12 cellular contexts compared by ENCODE assay signal in genomic region chr9:4530375-4530774, GRCh38. TPM values are rescaled to one million over a fixed set of nuclear protein-coding genes. Genes with fewer than 3 reads are reported as not detected.
DNase-seq lines count a peak whose midpoint lies in the region; ATAC-seq and TF ChIP-seq lines count a peak whose summit lies in the region.
"Had no signal": no experiment of that assay in that cellular context is flagged by ENCODE, and none has a peak within 500 bp of the region (broad histone marks: within the 10 kb centered on the region; RNA-seq: fewer than 3 reads in every experiment).

No MANE protein-coding gene starts in this region.

- no peak overlapping the region for H3K4me3 ChIP-seq in RWPE2 (ENCODE audit: severe bottlenecking)
- H3K4me3 ChIP-seq in mesenchymal stem cell (ENCODE audit: insufficient read depth in 1 of 2, low read depth in 1 of 2, low read length in 2 of 2), result no peak overlapping the region

- no peak overlapping the region for H2BK120ac ChIP-seq in mesenchymal stem cell (ENCODE audit: low read depth, low read length)

- intact Hi-C loops in head of caudate nucleus (cut with DNase I), result no loop called here

- H3K4me3 Mint-ChIP-seq in HFFc6, result no peak overlapping the region

- H3K9me3 ChIP-seq in RWPE2 (ENCODE audit: severe bottlenecking), result peaks cover 2% of the 10 kb centered on the region
- H3K9me3 ChIP-seq in mesenchymal stem cell (ENCODE audit: control insufficient read depth, low read length), result peaks cover 9% of the 10 kb centered on the region

- H4K8ac ChIP-seq in mesenchymal stem cell (ENCODE audit: low read length), result no peak overlapping the region

- H3K4me1 ChIP-seq in RWPE2 (ENCODE audit: insufficient read depth, poor library complexity, severe bottlenecking) (peaks cover 10% of the 10 kb centered on the region), mesenchymal stem cell (ENCODE audit: control insufficient read depth, insufficient read depth, low read depth, low read length) (no peaks in the 10 kb centered on the region)

- H3K27me3 ChIP-seq in RWPE2 (ENCODE audit: insufficient read depth, poor library complexity, severe bottlenecking) (no peaks in the 10 kb centered on the region), mesenchymal stem cell (ENCODE audit: control insufficient read depth in 1 of 2, insufficient read depth in 1 of 2, low read length in 2 of 2) (no peaks in the 10 kb centered on the region)

- H3K14ac ChIP-seq in mesenchymal stem cell (ENCODE audit: low read length in 2 of 2), result no peak overlapping the region

- no peak overlapping the region for H3K18ac ChIP-seq in mesenchymal stem cell (ENCODE audit: low read depth in 1 of 2, low read length in 2 of 2)

- no peak overlapping the region for H2AK5ac ChIP-seq in mesenchymal stem cell (ENCODE audit: low read length, severe bottlenecking)

- H3K9ac ChIP-seq in mesenchymal stem cell (ENCODE audit: low read length), result peak overlapping the region; percentile 65

- no peak overlapping the region for H2BK5ac ChIP-seq in mesenchymal stem cell (ENCODE audit: low read depth, low read length, poor library complexity, severe bottlenecking)

- no peaks in the 10 kb centered on the region for H3K36me3 Mint-ChIP-seq in HFFc6 (ENCODE audit: low read depth)

- no peak overlapping the region for H2BK12ac ChIP-seq in mesenchymal stem cell (ENCODE audit: low read length in 2 of 2)

- H3K36me3 ChIP-seq in RWPE2 (ENCODE audit: low read depth) (no peaks in the 10 kb centered on the region), mesenchymal stem cell (ENCODE audit: control insufficient read depth in 1 of 2, insufficient read depth in 2 of 2, low read depth in 1 of 2, low read length in 2 of 2) (peaks cover 7 to 10% of the 10 kb centered on the region in 2 experiments)

- WGBS in mesenchymal stem cell, result 62% methylated on average over 3 of the region's 6 CpGs

- H3K79me1 ChIP-seq in mesenchymal stem cell (replicated peaks; ENCODE audit: low read length, poor library complexity, severe bottlenecking), result peaks cover 9% of the 10 kb centered on the region

- TF ChIP-seq CTCF in HFFc6 (IDR thresholded peaks at IDR 0.05) (no peak), RWPE2 (IDR thresholded peaks at IDR 0.05; ENCODE audit: poor library complexity, severe bottlenecking) (no peak)

- no peak overlapping the region for H2BK15ac ChIP-seq in mesenchymal stem cell (ENCODE audit: low read depth, poor library complexity, severe bottlenecking)

- peak; percentile 9 for DNase-seq in NCI-H748 (lab: John Stamatoyannopoulos, UW; ENCODE audit: unreplicated experiment)
- DNase-seq in NCI-H748 treated with DMSO at 0.1 percent for 48 hours (lab: John Stamatoyannopoulos, UW), result no peak
- peak; percentile 22 for DNase-seq in HFFc6
- no peak for DNase-seq in RWPE2 (ENCODE audit: low spot score)
- DNase-seq in mesenchymal stem cell, result peak; percentile 66
- DNase-seq in anterior cingulate cortex (lab: John Stamatoyannopoulos, UW), result no peak
- no peak for DNase-seq in NCI-H2029 treated with DMSO at 0.1 percent for 48 hours (lab: John Stamatoyannopoulos, UW)
- no peak for DNase-seq in head of caudate nucleus
- DNase-seq: activated CD4-positive, CD25-positive, alpha-beta regulatory T cell; caudate nucleus; hypothalamus; NCI-H82 had no signal

- H3K4me1 Mint-ChIP-seq in HFFc6 (ENCODE audit: low read depth), result peaks cover 14% of the 10 kb centered on the region

- no peak overlapping the region for H4K91ac ChIP-seq in mesenchymal stem cell (ENCODE audit: low read length)

- no peaks in the 10 kb centered on the region; the same call in 1 of the 2 replicates for H3K9me3 Mint-ChIP-seq in HFFc6

- H2AFZ ChIP-seq in mesenchymal stem cell (ENCODE audit: low read depth, low read length), result no peak overlapping the region

- H3K23ac ChIP-seq in mesenchymal stem cell (ENCODE audit: low read length in 2 of 2), result no peak overlapping the region

- no peak overlapping the region for H3K4ac ChIP-seq in mesenchymal stem cell (ENCODE audit: low read depth in 1 of 2, low read length in 2 of 2)

- H3K27ac ChIP-seq in RWPE2 (ENCODE audit: poor library complexity, severe bottlenecking) (peak overlapping the region; percentile 11), mesenchymal stem cell (ENCODE audit: low read length, poor library complexity, severe bottlenecking) (no peak overlapping the region)

- ATAC-seq in RWPE2 (ENCODE audit: low read depth), result peak; percentile 85

- no peak overlapping the region for H3K4me2 ChIP-seq in mesenchymal stem cell (ENCODE audit: low read length, poor library complexity, severe bottlenecking)

- peak overlapping the region; percentile 67; the same call in 1 of the 2 replicates for H3K27ac Mint-ChIP-seq in HFFc6

- H3K27me3 Mint-ChIP-seq in HFFc6 (ENCODE audit: insufficient read depth), result peaks cover 15% of the 10 kb centered on the region

RNA-seq across cellular contexts. Expression of gene SLC1A1, which starts 40.1 kb away (rescaled TPM):
- total RNA-seq in HFFc6 (2021; fragmentation: NEBNext Ultra II Directional; extraction: Animal tissue kit (Norgen Biotek cat#: 25700)), result 1 to 10 TPM in 2 of 6 experiments, under 1 TPM in 4; 0.43 to 1.4 (median 0.79) TPM
- polyA plus RNA-seq in mesenchymal stem cell (2013, experiment 1 of 2), result 3.6 TPM
- 3.8 TPM for polyA plus RNA-seq in mesenchymal stem cell (2013, experiment 2 of 2)

Comparison
In these comparisons a context has a peak if more than half of its experiments do, and no peak if none do; other contexts are left out.
1. DNase-seq: peak in NCI-H748 (single experiment), HFFc6 (single experiment) and mesenchymal stem cell (single experiment); none in NCI-H748 treated with DMSO at 0.1 percent for 48 hours (single experiment), RWPE2 (single experiment), anterior cingulate cortex (0 of 58), NCI-H2029 treated with DMSO at 0.1 percent for 48 hours (single experiment) and head of caudate nucleus (0 of 42).